In genomic region chr12:40946612-40947194, GRCh38 we compare ENCODE assay signal across 8 cellular contexts.
A peak's percentile ranks its signal among the peaks of the same experiment; 100 is the strongest.
DNase-seq lines count a peak whose midpoint lies in the region; ATAC-seq, FAIRE-seq and TF ChIP-seq lines count a peak whose summit lies in the region.

No MANE protein-coding gene starts in this region.

- H3K4me3 ChIP-seq in foreskin fibroblast (ENCODE audit: low read depth in 1 of 2, low read length in 2 of 2) (no peak overlapping the region), stomach (no peak overlapping the region)

- ATAC-seq in HG02970 (IDR thresholded peaks at IDR 0.05; ENCODE audit: low FRiP score, unreplicated experiment): no peak

- DNase-seq in EH (ENCODE audit: low read depth) (peak; percentile 29), HTR-8/SVneo (ENCODE audit: insufficient read length, low spot score) (peak; percentile 6), SIG-M5 (lab: John Stamatoyannopoulos, UW) (peak; percentile 9), foreskin fibroblast (peak; percentile 4 to 50), stomach (no peak), mesenteric fat pad (ENCODE audit: low spot score) (no peak), NCI-H226 (no peak)

- no peaks in the 10 kb centered on the region for H3K27me3 ChIP-seq in stomach

- WGBS in stomach, 5 donors: 0 to 2% (median 0%) methylated on average over 1 of the region's 1 CpG

- no peaks in the 10 kb centered on the region for H3K4me1 ChIP-seq in stomach

- intact Hi-C loops in stomach (cut with DNase I; ENCODE audit: low total_unique reads): loop anchor here (5.0 kb wide), 1 partner anchor 1081 kb away; no protein-coding TSS in a partner anchor

- H3K27ac ChIP-seq in stomach: no peak overlapping the region

- no peaks in the 10 kb centered on the region for H3K9me3 ChIP-seq in stomach

- TF ChIP-seq EP300 in stomach (IDR thresholded peaks at IDR 0.05): no peak

- H3K36me3 ChIP-seq in stomach: no peaks in the 10 kb centered on the region

- FAIRE-seq in HTR-8/SVneo (lab: Jason Lieb, UNC): no peak

- no peak for TF ChIP-seq POLR2A in stomach (IDR thresholded peaks at IDR 0.05)

- peak; percentile 41 for TF ChIP-seq CTCF in foreskin fibroblast (IDR thresholded peaks at IDR 0.05; ENCODE audit: low read depth, low read length)
- peak in 5 of 7 experiments; percentile 44 to 72 (median 48) for TF ChIP-seq CTCF in stomach (IDR thresholded peaks at IDR 0.05)

Comparison
In these comparisons a context has a peak if more than half of its experiments do, and no peak if none do; other contexts are left out.
1. DNase-seq: peak in EH (single experiment), HTR-8/SVneo (single experiment), SIG-M5 (single experiment) and foreskin fibroblast (2 of 2); none in stomach (single experiment), mesenteric fat pad (single experiment) and NCI-H226 (single experiment).